In the genomic region with DNA sequence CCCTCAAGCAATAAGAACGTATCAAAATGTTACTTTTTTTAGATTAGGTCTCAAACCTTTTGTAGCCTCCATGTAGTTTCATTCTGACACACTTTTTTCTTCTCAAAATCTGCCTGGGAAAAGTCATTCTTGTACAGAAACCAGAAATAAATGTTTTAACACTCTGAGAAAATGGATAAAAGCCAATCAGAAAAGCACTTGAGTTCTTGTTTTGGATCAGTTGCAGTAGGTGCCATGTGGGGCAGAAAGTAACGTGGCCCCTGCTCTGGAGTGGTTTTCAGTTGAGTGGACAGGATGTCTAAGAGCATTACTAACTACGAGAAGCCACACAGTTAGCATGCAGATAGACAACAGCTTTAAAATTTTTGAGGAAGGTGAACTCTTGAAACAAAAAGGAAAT, we compare ENCODE assay signal across 9 cellular contexts. TPM values are rescaled to one million over a fixed set of nuclear protein-coding genes. Genes with fewer than 3 reads are reported as not detected.
DNase-seq lines count a peak whose midpoint lies in the region; ATAC-seq, FAIRE-seq and TF ChIP-seq lines count a peak whose summit lies in the region.
"Had no signal": no experiment of that assay in that cellular context is flagged by ENCODE, and none has a peak within 500 bp of the region (broad histone marks: within the 10 kb centered on the region; RNA-seq: fewer than 3 reads in every experiment).

No MANE protein-coding gene starts in this region.

- H3K36me3 Mint-ChIP-seq in natural killer cell treated with Interleukin-12 subunit alpha and Interleukin-12 subunit beta and Interleukin-15 and Interleukin-18, amount 100 ng/mL, for 72 hours, result no peaks in the 10 kb centered on the region

- DNase-seq in H54 (ENCODE audit: insufficient read length, low spot score) (no peak), NOMO-1 treated with DMSO at 0.1 percent for 48 hours (lab: John Stamatoyannopoulos, UW; ENCODE audit: unreplicated experiment) (peak; percentile 56), NCI-H2029 (lab: John Stamatoyannopoulos, UW) (no peak), NCI-H510A treated with DMSO at 0.1 percent for 48 hours (lab: John Stamatoyannopoulos, UW) (no peak), lower leg skin (ENCODE audit: low spot score in 2 of 2) (no peak)
- peak; percentile 78 for DNase-seq in natural killer cell treated with Interleukin-12 subunit alpha and Interleukin-12 subunit beta and Interleukin-15 and Interleukin-18, amount 100 ng/mL, for 72 hours (ENCODE audit: low spot score)

- TF ChIP-seq CTCF in lower leg skin (IDR thresholded peaks at IDR 0.05), result no peak

- peak overlapping the region; percentile 70 for H3K4me3 Mint-ChIP-seq in natural killer cell treated with Interleukin-12 subunit alpha and Interleukin-12 subunit beta and Interleukin-15 and Interleukin-18, amount 100 ng/mL, for 72 hours

- H3K4me3 ChIP-seq in lower leg skin (ENCODE audit: low read depth, poor library complexity, severe bottlenecking), result no peak overlapping the region

- peak overlapping the region; percentile 90 to 98 for H3K27ac Mint-ChIP-seq in natural killer cell treated with Interleukin-12 subunit alpha and Interleukin-12 subunit beta and Interleukin-15 and Interleukin-18, amount 100 ng/mL, for 72 hours

- peak; percentile 73 for FAIRE-seq in H54 (lab: Jason Lieb, UNC)
- FAIRE-seq: endothelial cell of umbilical vein had no signal

- peaks cover 61 to 62% of the 10 kb centered on the region in 2 donors for H3K4me1 Mint-ChIP-seq in natural killer cell treated with Interleukin-12 subunit alpha and Interleukin-12 subunit beta and Interleukin-15 and Interleukin-18, amount 100 ng/mL, for 72 hours (ENCODE audit: low read depth in 2 of 2)

- peak; percentile 80 for ATAC-seq in GM18873 (IDR thresholded peaks at IDR 0.05; ENCODE audit: low FRiP score, unreplicated experiment)
- peak; percentile 83 for ATAC-seq in natural killer cell treated with Interleukin-12 subunit alpha and Interleukin-12 subunit beta and Interleukin-15 and Interleukin-18, amount 100 ng/mL, for 72 hours

- H3K9me3 Mint-ChIP-seq in natural killer cell treated with Interleukin-12 subunit alpha and Interleukin-12 subunit beta and Interleukin-15 and Interleukin-18, amount 100 ng/mL, for 72 hours, result peaks cover 4% of the 10 kb centered on the region

- H3K27me3 Mint-ChIP-seq in natural killer cell treated with Interleukin-12 subunit alpha and Interleukin-12 subunit beta and Interleukin-15 and Interleukin-18, amount 100 ng/mL, for 72 hours, result no peaks in the 10 kb centered on the region

- intact Hi-C loops in lower leg skin (cut with DNase I; ENCODE audit: low total_unique reads), result no loop called here

- TF ChIP-seq POLR2A in H54 (IDR thresholded peaks at IDR 0.05; ENCODE audit: low read depth, low read length), result no peak
- no peak for TF ChIP-seq POLR2A in lower leg skin (IDR thresholded peaks at IDR 0.05)

- 37 to 39% methylated on average over 3 of the region's 3 CpGs for WGBS in lower leg skin, 2 donors

RNA-seq across cellular contexts. Expression of gene GPR183, which starts 19.1 kb away (rescaled TPM):
- 10 to 100 TPM in 1 of 2 donors, 1 to 10 TPM in 1; 5.4 to 10.2 TPM for total RNA-seq in natural killer cell treated with Interleukin-12 subunit alpha and Interleukin-12 subunit beta and Interleukin-15 and Interleukin-18, amount 100 ng/mL, for 72 hours
- 10 to 100 TPM in 2 of 4 donors, 1 to 10 TPM in 2; 2.3 to 13.7 (median 9.1) TPM for total RNA-seq in lower leg skin
- total RNA-seq: endothelial cell of umbilical vein had no signal

RNA-seq across cellular contexts. Expression of gene GPR18, which starts 29.9 kb away (rescaled TPM):
- total RNA-seq in natural killer cell treated with Interleukin-12 subunit alpha and Interleukin-12 subunit beta and Interleukin-15 and Interleukin-18, amount 100 ng/mL, for 72 hours, result 10 to 100 TPM; 13.0 to 20.6 TPM
- total RNA-seq in lower leg skin, result not detected
- total RNA-seq: endothelial cell of umbilical vein, LHCN-M2 had no signal

Comparison
In these comparisons a context has a peak if more than half of its experiments do, and no peak if none do; other contexts are left out.
1. DNase-seq: peak in NOMO-1 treated with DMSO at 0.1 percent for 48 hours (single experiment) and natural killer cell treated with Interleukin-12 subunit alpha and Interleukin-12 subunit beta and Interleukin-15 and Interleukin-18, amount 100 ng/mL, for 72 hours (single experiment); none in H54 (single experiment), NCI-H2029 (single experiment), NCI-H510A treated with DMSO at 0.1 percent for 48 hours (single experiment) and lower leg skin (0 of 2).
2. RNA of gene GPR18, which starts 29.9 kb away (total RNA-seq): 13.0 to 20.6 TPM in natural killer cell treated with Interleukin-12 subunit alpha and Interleukin-12 subunit beta and Interleukin-15 and Interleukin-18, amount 100 ng/mL, for 72 hours; not detected in lower leg skin; every median in the first group is over 10 times any median in the second.